ENCODE assay signal across 29 cellular contexts in genomic region chr1:222093518-222093917, GRCh38.
"Had no signal": no experiment of that assay in that cellular context is flagged by ENCODE, and none has a peak within 500 bp of the region (broad histone marks: within the 10 kb centered on the region; RNA-seq: fewer than 3 reads in every experiment).

No MANE protein-coding gene starts in this region.

- H3K36me3 Mint-ChIP-seq: naive thymus-derived CD8-positive, alpha-beta T cell; natural killer cell treated with Interleukin-12 subunit alpha and Interleukin-12 subunit beta and Interleukin-15 and Interleukin-18, amount 100 ng/mL, for 72 hours; stimulated activated memory B cell treated with anti-CD40 and anti-IgM and Interleukin-4, amounts not matched to agents 10 μg/mL and 1 μg/mL and 100 μg/mL, for 72 hours had no signal

- H3K4me1 Mint-ChIP-seq: naive thymus-derived CD8-positive, alpha-beta T cell; neural crest cell; stimulated activated memory B cell treated with anti-CD40 and anti-IgM and Interleukin-4, amounts not matched to agents 10 μg/mL and 1 μg/mL and 100 μg/mL, for 72 hours had no signal

- FAIRE-seq: pancreas, urothelium cell line had no signal

- H3K4me1 ChIP-seq: pancreas, prostate gland, spleen, upper lobe of left lung had no signal

- H3K4me3 Mint-ChIP-seq: naive thymus-derived CD8-positive, alpha-beta T cell; natural killer cell treated with Interleukin-12 subunit alpha and Interleukin-12 subunit beta and Interleukin-15 and Interleukin-18, amount 100 ng/mL, for 72 hours; nephron progenitor cell; neural crest cell; stimulated activated memory B cell treated with anti-CD40 and anti-IgM and Interleukin-4, amounts not matched to agents 10 μg/mL and 1 μg/mL and 100 μg/mL, for 72 hours; stimulated activated naive CD8-positive, alpha-beta T cell treated with anti-CD3 and anti-CD28 coated beads, Interleukin-15, Interleukin-2, amounts not matched to agents 100 ng/mL and 50 ng/mL, for 24 hours had no signal

- H3K36me3 ChIP-seq: neutrophil, pancreas, prostate gland, spleen, stomach, thoracic aorta, thyroid gland, tibial nerve, upper lobe of left lung, vagina had no signal

- H3K9me3 ChIP-seq: neutrophil, pancreas, prostate gland, spleen, stomach, thoracic aorta, thyroid gland, tibial nerve, upper lobe of left lung, vagina had no signal

- H3K27ac ChIP-seq: neutrophil, pancreas, prostate gland, skin epidermis, spleen, stomach, thoracic aorta, thyroid gland, tibial nerve, upper lobe of left lung, vagina had no signal

- DNase-seq: naive thymus-derived CD8-positive, alpha-beta T cell; nephron progenitor cell; nucleus accumbens; pancreas; right cardiac atrium; spleen; stimulated activated CD4-positive, alpha-beta T cell treated with anti-CD3 and anti-CD28 coated beads, Interleukin-12 subunit alpha, Interleukin-12 subunit beta, amount 100 ng/mL, for 4 hours; stimulated activated CD4-positive, alpha-beta T cell treated with anti-CD3 and anti-CD28 coated beads, Interleukin-1b, Interleukin-23, amount 100 ng/mL, for 48 hours; stimulated activated CD4-positive, alpha-beta T cell treated with anti-CD3 and anti-CD28 coated beads, Interleukin-4, amount 100 ng/mL, for 1 hour; stimulated activated CD4-positive, alpha-beta T cell treated with anti-CD3 and anti-CD28 coated beads, Interleukin-4, amount 100 ng/mL, for 4 hours; stimulated activated CD8-positive, alpha-beta memory T cell treated with anti-CD3 and anti-CD28 coated beads, Interleukin-4, amount 100 ng/mL, for 48 hours; stimulated activated naive CD4-positive, alpha-beta T cell treated with Interleukin-2 at 50 U/mL for 16 hours; stomach; thyroid gland; trophoblast cell; upper lobe of left lung had no signal

- ATAC-seq: naive thymus-derived CD8-positive, alpha-beta T cell; natural killer cell treated with Interleukin-12 subunit alpha and Interleukin-12 subunit beta and Interleukin-15 and Interleukin-18, amount 100 ng/mL, for 72 hours; right cardiac atrium; sciatic nerve; stimulated activated memory B cell treated with anti-CD40 and anti-IgM and Interleukin-4, amounts not matched to agents 10 μg/mL and 1 μg/mL and 100 μg/mL, for 72 hours had no signal

- H3K27ac Mint-ChIP-seq: natural killer cell treated with Interleukin-12 subunit alpha and Interleukin-12 subunit beta and Interleukin-15 and Interleukin-18, amount 100 ng/mL, for 72 hours; nephron progenitor cell; stimulated activated memory B cell treated with anti-CD40 and anti-IgM and Interleukin-4, amounts not matched to agents 10 μg/mL and 1 μg/mL and 100 μg/mL, for 72 hours; stimulated activated naive CD8-positive, alpha-beta T cell treated with anti-CD3 and anti-CD28 coated beads, Interleukin-15, Interleukin-2, amounts not matched to agents 100 ng/mL and 50 ng/mL, for 24 hours had no signal

- H3K27me3 ChIP-seq: neutrophil, pancreas, spleen, stomach, thyroid gland, tibial nerve, upper lobe of left lung, vagina had no signal

- H3K4me3 ChIP-seq: pancreas, prostate gland, skin epidermis, smooth muscle cell, spleen, stomach, thoracic aorta, thyroid gland, tibial nerve, upper lobe of left lung, vagina had no signal

- H3K9me3 Mint-ChIP-seq: natural killer cell treated with Interleukin-12 subunit alpha and Interleukin-12 subunit beta and Interleukin-15 and Interleukin-18, amount 100 ng/mL, for 72 hours; nephron progenitor cell; neural crest cell; stimulated activated memory B cell treated with anti-CD40 and anti-IgM and Interleukin-4, amounts not matched to agents 10 μg/mL and 1 μg/mL and 100 μg/mL, for 72 hours; stimulated activated naive CD8-positive, alpha-beta T cell treated with anti-CD3 and anti-CD28 coated beads, Interleukin-15, Interleukin-2, amounts not matched to agents 100 ng/mL and 50 ng/mL, for 24 hours had no signal
